In genomic region chr19:46849610-46850009, GRCh38 we compare ENCODE assay signal across 8 cellular contexts. TPM values are rescaled to one million over a fixed set of nuclear protein-coding genes. Genes with fewer than 3 reads are reported as not detected.
DNase-seq lines count a peak whose midpoint lies in the region; ATAC-seq and TF ChIP-seq lines count a peak whose summit lies in the region.

No MANE protein-coding gene starts in this region.

- H3K4me3 Mint-ChIP-seq in naive thymus-derived CD8-positive, alpha-beta T cell, result peak overlapping the region; percentile 85 to 99 (median 92)

- TF ChIP-seq CTCF in BE2C (IDR thresholded peaks at IDR 0.05; ENCODE audit: low read depth, low read length) (no peak), choroid plexus epithelial cell (conservative IDR thresholded peaks at IDR 0.05; ENCODE audit: low read depth, low read length) (no peak)

- no peaks in the 10 kb centered on the region for H3K9me3 ChIP-seq in BE2C
- no peaks in the 10 kb centered on the region for H3K9me3 ChIP-seq in Karpas-422 (ENCODE audit: low read length)

- H3K27me3 Mint-ChIP-seq in naive thymus-derived CD8-positive, alpha-beta T cell, result no peaks in the 10 kb centered on the region

- H3K79me2 ChIP-seq in Karpas-422 (ENCODE audit: low read length), result peaks cover 21% of the 10 kb centered on the region

- peak overlapping the region in 9 of 10 donors; percentile 53 to 95 (median 92) for H3K27ac Mint-ChIP-seq in naive thymus-derived CD8-positive, alpha-beta T cell

- no peak overlapping the region for H3K27ac ChIP-seq in Karpas-422 (ENCODE audit: low read length)

- H4K20me1 ChIP-seq in Karpas-422 (ENCODE audit: insufficient read depth, low read depth, low read length), result no peaks in the 10 kb centered on the region

- POLR2A ChIA-PET in naive thymus-derived CD8-positive, alpha-beta T cell (lab: Charles Lee), result interaction anchor here (1.1 to 1.4 kb wide), 2 partner anchors 9 to 27 kb away, joined by 4 read pairs; no protein-coding TSS in a partner anchor

- peaks cover 0 to 15% (median 0%) of the 10 kb centered on the region in 3 donors for H3K36me3 Mint-ChIP-seq in naive thymus-derived CD8-positive, alpha-beta T cell

- H3K4me1 ChIP-seq in BE2C (no peaks in the 10 kb centered on the region), Karpas-422 (ENCODE audit: low read length) (peaks cover 8% of the 10 kb centered on the region)

- H3K27me3 ChIP-seq in BE2C (no peaks in the 10 kb centered on the region), Karpas-422 (ENCODE audit: low read length) (no peaks in the 10 kb centered on the region)

- no peaks in the 10 kb centered on the region for H3K9me3 Mint-ChIP-seq in naive thymus-derived CD8-positive, alpha-beta T cell

- peak overlapping the region; percentile 71 for H3K4me2 ChIP-seq in Karpas-422 (ENCODE audit: low read depth, low read length, poor library complexity, severe bottlenecking)

- no peak for DNase-seq in BE2C
- no peak for DNase-seq in Karpas-422
- DNase-seq in choroid plexus epithelial cell (ENCODE audit: low read depth), result no peak
- DNase-seq in naive thymus-derived CD8-positive, alpha-beta T cell, result no peak
- no peak for DNase-seq in iPS-NIHi11 (ENCODE audit: low spot score)
- DNase-seq in central memory CD4-positive, alpha-beta T cell, result no peak
- DNase-seq in NCI-H446 (lab: John Stamatoyannopoulos, UW), result no peak

- H3K4me1 Mint-ChIP-seq in naive thymus-derived CD8-positive, alpha-beta T cell, result peaks cover 22 to 33% (median 27%) of the 10 kb centered on the region in 4 donors

- peak overlapping the region; percentile 96 for H3K4me3 ChIP-seq in BE2C (ENCODE audit: low read depth, low read length)
- peak overlapping the region; percentile 88 for H3K4me3 ChIP-seq in Karpas-422 (ENCODE audit: low read length)
- H3K4me3 ChIP-seq in choroid plexus epithelial cell (ENCODE audit: low read depth, low read length), result peak overlapping the region; percentile 96

- H2AFZ ChIP-seq in Karpas-422 (ENCODE audit: low read length), result no peak overlapping the region

- H3K9ac ChIP-seq in Karpas-422 (ENCODE audit: low read length), result peak overlapping the region; percentile 84

- H3K36me3 ChIP-seq in BE2C (no peaks in the 10 kb centered on the region), Karpas-422 (ENCODE audit: insufficient read depth, low read length) (no peaks in the 10 kb centered on the region)

- no peak for ATAC-seq in naive thymus-derived CD8-positive, alpha-beta T cell
- no peak for ATAC-seq in HG03439 (IDR thresholded peaks at IDR 0.05; ENCODE audit: unreplicated experiment)

- H3K9me2 ChIP-seq in Karpas-422 (replicated peaks; ENCODE audit: insufficient read depth, low read length), result no peaks in the 10 kb centered on the region

RNA-seq across cellular contexts. Expression of gene AP2S1, which starts 1.0 kb away (rescaled TPM):
- polyA plus RNA-seq in BE2C (2012; ENCODE audit: insufficient read depth, insufficient read length, low read depth), result 195 TPM
- 63.7 and 85.5 TPM in 2 replicates for total RNA-seq in Karpas-422 (2014; rRNA removed; shearing (Covaris generic); ENCODE audit: low replicate concordance)
- total RNA-seq in naive thymus-derived CD8-positive, alpha-beta T cell, result 10 to 100 TPM; 39.3 to 40.6 TPM
- 10 to 100 TPM; 63.8 to 68.3 (median 65.2) TPM for polyA plus RNA-seq in naive thymus-derived CD8-positive, alpha-beta T cell

RNA-seq across cellular contexts. Expression of gene ARHGAP35, which starts 11.2 kb away (rescaled TPM):
- polyA plus RNA-seq in BE2C (2012; ENCODE audit: insufficient read depth, insufficient read length, low read depth), result 38.0 TPM
- total RNA-seq in Karpas-422 (2014; rRNA removed; shearing (Covaris generic); ENCODE audit: low replicate concordance), result 19.7 and 30.4 TPM in 2 replicates
- 10 to 100 TPM; 27.3 TPM for total RNA-seq in naive thymus-derived CD8-positive, alpha-beta T cell
- polyA plus RNA-seq in naive thymus-derived CD8-positive, alpha-beta T cell, result 1 to 10 TPM; 2.0 to 3.3 (median 2.1) TPM
